10 cellular contexts compared by ENCODE assay signal in the genomic region with DNA sequence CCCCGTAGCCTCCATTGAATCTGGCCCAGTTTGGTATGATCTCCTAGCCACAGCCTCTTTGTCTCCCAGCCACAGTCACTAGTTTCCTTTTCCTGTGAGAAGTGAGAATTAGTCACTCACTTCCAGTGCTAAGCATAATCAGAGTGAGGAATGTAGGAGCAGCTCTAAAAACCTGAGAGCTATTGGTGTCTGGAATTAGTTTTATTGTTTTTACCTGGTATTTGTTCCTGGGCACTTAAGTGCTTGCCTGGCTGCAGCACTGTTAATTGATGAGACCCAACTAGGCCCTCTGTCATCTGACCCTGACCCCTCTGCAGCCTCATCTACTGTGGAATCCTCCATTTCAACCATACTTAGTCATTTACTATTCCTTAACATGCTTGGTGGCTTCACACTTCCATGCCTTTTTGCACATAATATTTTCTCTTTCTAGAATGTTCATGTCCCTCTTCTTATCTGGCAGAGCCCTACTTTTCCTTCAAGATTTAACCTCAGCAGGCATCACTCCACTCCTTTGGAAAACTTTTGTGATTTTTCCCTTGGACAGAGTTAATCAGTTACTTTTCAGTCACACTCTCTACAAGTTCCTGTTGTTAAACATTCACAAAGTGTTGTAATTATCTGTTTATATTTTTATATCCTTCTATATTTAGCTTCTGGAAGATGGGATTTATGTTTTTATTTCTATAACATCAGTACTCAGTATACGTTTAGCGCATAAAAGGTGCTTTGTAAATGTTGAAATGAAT. TPM values are rescaled to one million over a fixed set of nuclear protein-coding genes. Genes with fewer than 3 reads are reported as not detected.
DNase-seq lines count a peak whose midpoint lies in the region; ATAC-seq, FAIRE-seq and TF ChIP-seq lines count a peak whose summit lies in the region.
"Had no signal": no experiment of that assay in that cellular context is flagged by ENCODE, and none has a peak within 500 bp of the region (broad histone marks: within the 10 kb centered on the region; RNA-seq: fewer than 3 reads in every experiment).

No MANE protein-coding gene starts in this region.

- no peak overlapping the region for H3K4me3 ChIP-seq in naive thymus-derived CD4-positive, alpha-beta T cell (ENCODE audit: low read length)

- no peaks in the 10 kb centered on the region for H3K36me3 ChIP-seq in naive thymus-derived CD4-positive, alpha-beta T cell (ENCODE audit: control insufficient read depth in 2 of 3, insufficient read depth in 3 of 3, low read length in 3 of 3)

- intact Hi-C loops in Calu3 (cut with micrococcal nuclease; ENCODE audit: unreplicated experiment): no loop called here
- intact Hi-C loops in naive thymus-derived CD4-positive, alpha-beta T cell (cut with micrococcal nuclease): loop anchor here in 1 of 2 donors (2.0 kb wide), 1 partner anchor 48 kb away; no protein-coding TSS in a partner anchor

- ATAC-seq in central memory CD8-positive, alpha-beta T cell (replicated peaks; ENCODE audit: extremely low read depth, poor library complexity, severe bottlenecking): peak; percentile 67
- peak; percentile 37 for ATAC-seq in naive thymus-derived CD4-positive, alpha-beta T cell
- ATAC-seq in HG02884 (IDR thresholded peaks at IDR 0.05; ENCODE audit: unreplicated experiment) (no peak), HG03045 (IDR thresholded peaks at IDR 0.05; ENCODE audit: unreplicated experiment) (no peak)

- no peak for FAIRE-seq in HTR-8/SVneo (lab: Jason Lieb, UNC)

- POLR2A ChIA-PET in naive thymus-derived CD4-positive, alpha-beta T cell (lab: Charles Lee): interaction anchor here (1.1 to 2.0 kb wide), 3 partner anchors 38 to 50 kb away, joined by 3 to 13 read pairs (median 8); partner anchors contain the start of gene PDE8A

- peak overlapping the region; percentile 72 for H3K27ac Mint-ChIP-seq in Calu3 (ENCODE audit: unreplicated experiment)
- no peak overlapping the region for H3K27ac Mint-ChIP-seq in central memory CD8-positive, alpha-beta T cell (ENCODE audit: low read depth)
- H3K27ac Mint-ChIP-seq in naive thymus-derived CD4-positive, alpha-beta T cell: peak overlapping the region in 7 of 9 donors; percentile 0 to 79 (median 49)

- no peaks in the 10 kb centered on the region for H3K27me3 ChIP-seq in naive thymus-derived CD4-positive, alpha-beta T cell (ENCODE audit: control insufficient read depth in 2 of 2, insufficient read depth in 2 of 2, low read length in 2 of 2)

- H3K9me3 ChIP-seq in naive thymus-derived CD4-positive, alpha-beta T cell (ENCODE audit: control insufficient read depth in 2 of 3, low read length in 3 of 3): no peaks in the 10 kb centered on the region

- no peak for TF ChIP-seq CTCF in Calu3 (IDR thresholded peaks at IDR 0.05; ENCODE audit: unreplicated experiment)

- H3K4me1 Mint-ChIP-seq in Calu3 (ENCODE audit: low read depth, unreplicated experiment): peaks cover 68% of the 10 kb centered on the region
- H3K4me1 Mint-ChIP-seq in central memory CD8-positive, alpha-beta T cell: peaks cover 46% of the 10 kb centered on the region
- H3K4me1 Mint-ChIP-seq in naive thymus-derived CD4-positive, alpha-beta T cell: peaks cover 44 to 70% (median 61%) of the 10 kb centered on the region in 7 donors

- no peaks in the 10 kb centered on the region for H3K27me3 Mint-ChIP-seq in Calu3 (ENCODE audit: unreplicated experiment)
- H3K27me3 Mint-ChIP-seq in central memory CD8-positive, alpha-beta T cell: no peaks in the 10 kb centered on the region
- H3K27me3 Mint-ChIP-seq in naive thymus-derived CD4-positive, alpha-beta T cell: no peaks in the 10 kb centered on the region

- peak overlapping the region; percentile 24 for H3K4me3 Mint-ChIP-seq in Calu3 (ENCODE audit: low read depth, unreplicated experiment)
- no peak overlapping the region for H3K4me3 Mint-ChIP-seq in central memory CD8-positive, alpha-beta T cell
- peak overlapping the region in 8 of 10 donors; percentile 3 to 44 (median 32) for H3K4me3 Mint-ChIP-seq in naive thymus-derived CD4-positive, alpha-beta T cell

- no peaks in the 10 kb centered on the region for H3K9me3 Mint-ChIP-seq in Calu3 (ENCODE audit: low read depth, unreplicated experiment)
- no peaks in the 10 kb centered on the region for H3K9me3 Mint-ChIP-seq in central memory CD8-positive, alpha-beta T cell
- no peaks in the 10 kb centered on the region for H3K9me3 Mint-ChIP-seq in naive thymus-derived CD4-positive, alpha-beta T cell

- BruUV-seq in Calu3 (replicated peaks; lab: Mats Ljungman, UMichigan): no TSS peak

- CTCF ChIA-PET in Calu3 (lab: Charles Lee): interaction anchor here (0.6 to 2.3 kb wide), 6 partner anchors 8 to 111 kb away, joined by 3 to 5 read pairs (median 4); no protein-coding TSS in a partner anchor
- CTCF ChIA-PET in naive thymus-derived CD4-positive, alpha-beta T cell (lab: Charles Lee): interaction anchor here (0.6 to 1.6 kb wide), 6 partner anchors 12 to 102 kb away, joined by 3 to 8 read pairs (median 3); no protein-coding TSS in a partner anchor

- no peak for DNase-seq in Calu3
- peak; percentile 21 for DNase-seq in HTR-8/SVneo (ENCODE audit: insufficient read length, low spot score)
- DNase-seq in central memory CD8-positive, alpha-beta T cell (ENCODE audit: low spot score in 2 of 2): no peak
- no peak for DNase-seq in naive thymus-derived CD4-positive, alpha-beta T cell
- no peak for DNase-seq in iPS-NIHi11 (ENCODE audit: low spot score)
- DNase-seq in dedifferentiated amniotic fluid mesenchymal stem cell (ENCODE audit: extremely low spot score): no peak
- DNase-seq: stimulated activated CD8-positive, alpha-beta memory T cell treated with anti-CD3 and anti-CD28 coated beads, Interleukin-4, amount 100 ng/mL, for 48 hours had no signal

- H3K36me3 Mint-ChIP-seq in Calu3 (ENCODE audit: insufficient read depth, unreplicated experiment): no peaks in the 10 kb centered on the region
- H3K36me3 Mint-ChIP-seq in central memory CD8-positive, alpha-beta T cell (ENCODE audit: insufficient read depth): no peaks in the 10 kb centered on the region
- H3K36me3 Mint-ChIP-seq in naive thymus-derived CD4-positive, alpha-beta T cell: peaks cover 0 to 4% (median 0%) of the 10 kb centered on the region in 5 donors

- H3K4me1 ChIP-seq in naive thymus-derived CD4-positive, alpha-beta T cell (ENCODE audit: control insufficient read depth in 2 of 2, insufficient read depth in 2 of 2, low read length in 2 of 2): peaks cover 15 to 25% of the 10 kb centered on the region in 2 donors

- H3K27ac ChIP-seq in naive thymus-derived CD4-positive, alpha-beta T cell (ENCODE audit: low read depth, low read length): no peak overlapping the region
- H3K27ac ChIP-seq: KMS-11 had no signal

RNA-seq across cellular contexts. Expression of gene PDE8A, which starts 48.8 kb away (rescaled TPM):
- total RNA-seq in Calu3 (2022): 65.9 and 66.5 TPM in 2 replicates
- 10 to 100 TPM; 17.4 to 43.3 (median 33.8) TPM for total RNA-seq in naive thymus-derived CD4-positive, alpha-beta T cell
- 1 to 10 TPM; 1.7 to 4.3 TPM for polyA plus RNA-seq in naive thymus-derived CD4-positive, alpha-beta T cell

Comparison
In these comparisons a context has a peak if more than half of its experiments do, and no peak if none do; other contexts are left out.
1. ATAC-seq: peak in central memory CD8-positive, alpha-beta T cell (single experiment) and naive thymus-derived CD4-positive, alpha-beta T cell (single experiment); none in HG02884 (single experiment) and HG03045 (single experiment).